18 cellular contexts compared by ENCODE assay signal in genomic region chr21:43375827-43376795, GRCh38. TPM values are rescaled to one million over a fixed set of nuclear protein-coding genes. Genes with fewer than 3 reads are reported as not detected.
DNase-seq lines count a peak whose midpoint lies in the region; ATAC-seq, FAIRE-seq and TF ChIP-seq lines count a peak whose summit lies in the region.
"Had no signal": no experiment of that assay in that cellular context is flagged by ENCODE, and none has a peak within 500 bp of the region (broad histone marks: within the 10 kb centered on the region; RNA-seq: fewer than 3 reads in every experiment).

No MANE protein-coding gene starts in this region.

- no peaks in the 10 kb centered on the region for H3K9me2 ChIP-seq in GM23338 (ENCODE audit: insufficient read depth)

- H3K9me3 Mint-ChIP-seq in activated naive CD8-positive, alpha-beta T cell (ENCODE audit: low read depth), result no peaks in the 10 kb centered on the region
- H3K9me3 Mint-ChIP-seq in activated naive CD8-positive, alpha-beta T cell treated with anti-CD3 and anti-CD28 coated beads, Interleukin-2, amount 50 U/mL, for 24 hours, result no peaks in the 10 kb centered on the region
- H3K9me3 Mint-ChIP-seq in GM23338 (no peaks in the 10 kb centered on the region), neural progenitor cell (no peaks in the 10 kb centered on the region)
- H3K9me3 Mint-ChIP-seq: CD8-positive, alpha-beta memory T cell had no signal

- no peak overlapping the region for H3K9ac ChIP-seq in H1 (replicated peaks in 1 of 4; ENCODE audit: extremely low read depth in 1 of 4, low read depth in 3 of 4, low read length in 3 of 4)
- H3K9ac ChIP-seq in neural progenitor cell, result no peak overlapping the region

- no peak for DNase-seq in activated naive CD8-positive, alpha-beta T cell treated with anti-CD3 and anti-CD28 coated beads, Interleukin-2, amount 50 U/mL, for 24 hours
- DNase-seq in GM23338 (ENCODE audit: low spot score) (no peak), H1 (ENCODE audit: low read depth in 1 of 2, low spot score in 2 of 2) (no peak), neural progenitor cell (ENCODE audit: low spot score) (no peak), mucosa of descending colon (no peak), GM12891 (ENCODE audit: insufficient read length, low spot score) (no peak), NCI-H2171 treated with DMSO at 0.1 percent for 48 hours (lab: John Stamatoyannopoulos, UW) (no peak)
- DNase-seq: 8988T; CD8-positive, alpha-beta memory T cell; DMS79; HCEC 1CT; KG1; NCI-H1436; NCI-H2029 treated with DMSO at 0.1 percent for 48 hours; NCI-H510A; NCI-H774 had no signal

- H4K20me1 ChIP-seq in GM23338 (replicated peaks; ENCODE audit: insufficient read depth), result no peaks in the 10 kb centered on the region
- no peaks in the 10 kb centered on the region for H4K20me1 ChIP-seq in H1 (replicated peaks in 1 of 2; ENCODE audit: control insufficient read depth in 1 of 2, insufficient read depth in 2 of 2, low read length in 2 of 2)
- no peaks in the 10 kb centered on the region for H4K20me1 ChIP-seq in neural progenitor cell (ENCODE audit: low read depth)

- H3K23ac ChIP-seq in H1 (ENCODE audit: insufficient read length), result no peak overlapping the region

- no peaks in the 10 kb centered on the region for H3K27me3 Mint-ChIP-seq in activated naive CD8-positive, alpha-beta T cell
- no peaks in the 10 kb centered on the region for H3K27me3 Mint-ChIP-seq in activated naive CD8-positive, alpha-beta T cell treated with anti-CD3 and anti-CD28 coated beads, Interleukin-2, amount 50 U/mL, for 24 hours
- peaks cover 8% of the 10 kb centered on the region for H3K27me3 Mint-ChIP-seq in GM23338 (ENCODE audit: insufficient read depth, low read depth, poor library complexity)
- no peaks in the 10 kb centered on the region for H3K27me3 Mint-ChIP-seq in neural progenitor cell (ENCODE audit: insufficient read depth, low read depth)
- H3K27me3 Mint-ChIP-seq: CD8-positive, alpha-beta memory T cell had no signal

- no peak overlapping the region; the same call in 1 of the 2 replicates for H2BK5ac ChIP-seq in H1 (ENCODE audit: low read depth, low read length)

- TF ChIP-seq CTCF in GM23338 (conservative IDR thresholded peaks at IDR 0.05; ENCODE audit: low read depth in 2 of 2) (no peak), H1 (IDR thresholded peaks at IDR 0.05; ENCODE audit: control extremely low read depth in 1 of 3, insufficient read depth in 1 of 3, low read depth in 1 of 3, low read length in 3 of 3) (no peak), neural progenitor cell (IDR thresholded peaks at IDR 0.05) (no peak), mucosa of descending colon (IDR thresholded peaks at IDR 0.05) (no peak)

- intact Hi-C loops in mucosa of descending colon (cut with DNase I, micrococcal nuclease), result no loop called here

- H3K79me1 ChIP-seq in H1 (ENCODE audit: low read depth, low read length), result no peaks in the 10 kb centered on the region

- no peak overlapping the region for H4K5ac ChIP-seq in H1 (ENCODE audit: insufficient read length, low read depth, low read length)

- no peak overlapping the region for H2AFZ ChIP-seq in GM23338
- no peak overlapping the region for H2AFZ ChIP-seq in H1 (ENCODE audit: low read length)
- no peak overlapping the region for H2AFZ ChIP-seq in neural progenitor cell (replicated peaks)

- no peak overlapping the region for H2BK12ac ChIP-seq in H1 (ENCODE audit: low read depth, low read length)

- no peak overlapping the region for H3K14ac ChIP-seq in H1 (ENCODE audit: insufficient read length)

- H3K4me1 ChIP-seq in GM23338 (ENCODE audit: insufficient read depth), result no peaks in the 10 kb centered on the region
- H3K4me1 ChIP-seq in H1 (replicated peaks in 1 of 4; ENCODE audit: control insufficient read depth in 3 of 4, insufficient read depth in 4 of 4, low read length in 3 of 4), result peaks cover 0 to 2% (median 0%) of the 10 kb centered on the region in 4 experiments; a peak in 5 of 7 replicates
- no peaks in the 10 kb centered on the region for H3K4me1 ChIP-seq in neural progenitor cell
- no peaks in the 10 kb centered on the region for H3K4me1 ChIP-seq in mucosa of descending colon (ENCODE audit: low read depth)

- TF ChIP-seq POLR2A in H1 (IDR thresholded peaks at IDR 0.05; ENCODE audit: control extremely low read depth in 1 of 2, low read depth in 2 of 2, low read length in 2 of 2), result no peak
- no peak for TF ChIP-seq POLR2A in GM12891 (IDR thresholded peaks at IDR 0.05; ENCODE audit: low read depth, low read length)

- H3K4ac ChIP-seq in H1 (replicated peaks; ENCODE audit: insufficient read length, low read depth, low read length), result no peak overlapping the region

- H3K27me3 ChIP-seq in GM23338 (ENCODE audit: insufficient read depth), result no peaks in the 10 kb centered on the region
- H3K27me3 ChIP-seq in H1 (replicated peaks in 1 of 4; ENCODE audit: control insufficient read depth in 3 of 4, extremely low read depth in 1 of 4, insufficient read depth in 3 of 4, low read length in 3 of 4), result no peaks in the 10 kb centered on the region
- H3K27me3 ChIP-seq in neural progenitor cell, result no peaks in the 10 kb centered on the region

- H3K4me3 ChIP-seq in GM23338 (no peak overlapping the region), H1 (ENCODE audit: extremely low read depth in 1 of 4, insufficient read depth in 2 of 4, low read depth in 3 of 4, low read length in 4 of 4) (no peak overlapping the region), neural progenitor cell (no peak overlapping the region), mucosa of descending colon (no peak overlapping the region)

- no peak overlapping the region for H4K91ac ChIP-seq in H1 (replicated peaks; ENCODE audit: insufficient read length, low read length)

- H3K9me3 ChIP-seq in H1 (ENCODE audit: insufficient read depth in 2 of 2, low read depth in 1 of 2, low read length in 1 of 2) (no peaks in the 10 kb centered on the region), neural progenitor cell (ENCODE audit: low read depth) (no peaks in the 10 kb centered on the region), mucosa of descending colon (no peaks in the 10 kb centered on the region)

- peak overlapping the region; percentile 41 for H3K27ac Mint-ChIP-seq in activated naive CD8-positive, alpha-beta T cell
- no peak overlapping the region for H3K27ac Mint-ChIP-seq in activated naive CD8-positive, alpha-beta T cell treated with anti-CD3 and anti-CD28 coated beads, Interleukin-2, amount 50 U/mL, for 24 hours
- H3K27ac Mint-ChIP-seq in GM23338 (peak overlapping the region; percentile 59; the same call in 1 of the 2 replicates), neural progenitor cell (peak overlapping the region; percentile 66)

- no peak overlapping the region; the same call in 1 of the 2 replicates for H2AK5ac ChIP-seq in H1 (ENCODE audit: low read depth, low read length)

- TF ChIP-seq RAD21 in H1 (IDR thresholded peaks at IDR 0.05 in 1 of 2, conservative IDR thresholded peaks at IDR 0.05 in 1 of 2; ENCODE audit: low read depth in 2 of 2, low read length in 2 of 2), result no peak

- CTCF ChIA-PET in H1 (lab: Charles Lee; ENCODE audit: partially characterized antibody), result interaction anchor here (0.6 to 1.1 kb wide), 3 partner anchors 19 to 64 kb away, joined by 3 read pairs; no protein-coding TSS in a partner anchor

- H2BK15ac ChIP-seq in H1 (ENCODE audit: low read length), result 0 out of 2 replicates have a peak overlapping the region, but pooled peaks have one; percentile 29

- POLR2A ChIA-PET in H1 (lab: Charles Lee; ENCODE audit: partially characterized antibody), result no interaction called here

- H3K23me2 ChIP-seq in H1 (ENCODE audit: low read depth, low read length), result no peaks in the 10 kb centered on the region

- 88% methylated on average over 20 of the region's 28 CpGs; no CpG with 5 or more reads in 1 of the 2 experiments for WGBS in H1 (ENCODE audit: extremely low coverage in 1 of 2, insufficient coverage in 1 of 2, insufficient read length in 1 of 2, insufficient replicate concordance in 2 of 2, low coverage in 1 of 2, low lambda C conversion rate in 2 of 2, missing lambda C conversion rate in 1 of 2), 2 experiments

- H2BK120ac ChIP-seq in H1 (replicated peaks; ENCODE audit: low read depth, low read length), result no peak overlapping the region

- H3K4me1 Mint-ChIP-seq in activated naive CD8-positive, alpha-beta T cell (ENCODE audit: low read depth), result no peaks in the 10 kb centered on the region
- H3K4me1 Mint-ChIP-seq in activated naive CD8-positive, alpha-beta T cell treated with anti-CD3 and anti-CD28 coated beads, Interleukin-2, amount 50 U/mL, for 24 hours, result no peaks in the 10 kb centered on the region
- peaks cover 6% of the 10 kb centered on the region; the same call in 2 of the 3 replicates for H3K4me1 Mint-ChIP-seq in GM23338
- peaks cover 5% of the 10 kb centered on the region for H3K4me1 Mint-ChIP-seq in neural progenitor cell
- H3K4me1 Mint-ChIP-seq: CD8-positive, alpha-beta memory T cell had no signal

- no peak overlapping the region for H2BK20ac ChIP-seq in H1 (ENCODE audit: low read length)

- no peak overlapping the region for H3K56ac ChIP-seq in H1 (replicated peaks; ENCODE audit: insufficient read length, low read depth, low read length)

- H3F3A ChIP-seq in GM23338 (replicated peaks; ENCODE audit: low read depth) (no peaks in the 10 kb centered on the region), neural progenitor cell (ENCODE audit: low read depth) (no peaks in the 10 kb centered on the region)

- H3K27ac ChIP-seq in GM23338 (ENCODE audit: low read depth) (no peak overlapping the region), H1 (ENCODE audit: low read depth, low read length) (no peak overlapping the region), neural progenitor cell (no peak overlapping the region)

- H3K4me3 Mint-ChIP-seq in activated naive CD8-positive, alpha-beta T cell, result no peak overlapping the region
- no peak overlapping the region for H3K4me3 Mint-ChIP-seq in activated naive CD8-positive, alpha-beta T cell treated with anti-CD3 and anti-CD28 coated beads, Interleukin-2, amount 50 U/mL, for 24 hours
- no peak overlapping the region for H3K4me3 Mint-ChIP-seq in GM23338
- H3K4me3 Mint-ChIP-seq in neural progenitor cell, result no peak overlapping the region
- H3K4me3 Mint-ChIP-seq: CD8-positive, alpha-beta memory T cell had no signal

- no peak overlapping the region; the same call in 1 of the 2 replicates for H3K18ac ChIP-seq in H1 (ENCODE audit: extremely low read depth, low read length)

- H3K79me2 ChIP-seq in GM23338 (replicated peaks; ENCODE audit: insufficient read depth) (no peaks in the 10 kb centered on the region), H1 (ENCODE audit: control insufficient read depth in 1 of 2, insufficient read depth in 2 of 2, low read length in 2 of 2) (no peaks in the 10 kb centered on the region), neural progenitor cell (ENCODE audit: low read depth) (no peaks in the 10 kb centered on the region)

- H3K36me3 Mint-ChIP-seq in activated naive CD8-positive, alpha-beta T cell, result no peaks in the 10 kb centered on the region
- no peaks in the 10 kb centered on the region for H3K36me3 Mint-ChIP-seq in activated naive CD8-positive, alpha-beta T cell treated with anti-CD3 and anti-CD28 coated beads, Interleukin-2, amount 50 U/mL, for 24 hours (ENCODE audit: low read depth)
- H3K36me3 Mint-ChIP-seq in GM23338 (ENCODE audit: low read depth) (no peaks in the 10 kb centered on the region), neural progenitor cell (no peaks in the 10 kb centered on the region)
- H3K36me3 Mint-ChIP-seq: CD8-positive, alpha-beta memory T cell had no signal

- TF ChIP-seq EP300 in H1 (IDR thresholded peaks at IDR 0.05; ENCODE audit: borderline replicate concordance in 1 of 2, low read depth in 2 of 2, low read length in 2 of 2), result no peak

- H3K36me3 ChIP-seq in GM23338 (ENCODE audit: insufficient read depth), result no peaks in the 10 kb centered on the region
- H3K36me3 ChIP-seq in H1 (ENCODE audit: control insufficient read depth in 2 of 4, insufficient read depth in 4 of 4, low read length in 3 of 4), result no peaks in the 10 kb centered on the region
- H3K36me3 ChIP-seq in neural progenitor cell, result no peaks in the 10 kb centered on the region
- H3K36me3 ChIP-seq in mucosa of descending colon (ENCODE audit: low read depth), result no peaks in the 10 kb centered on the region

- FAIRE-seq in H1 (lab: Jason Lieb, UNC) (no peak), GM12891 (lab: Jason Lieb, UNC) (no peak)
- FAIRE-seq: D721Med had no signal

- peak overlapping the region; percentile 57; the same call in 1 of the 2 replicates for H4K8ac ChIP-seq in H1 (ENCODE audit: extremely low read depth, insufficient read depth, low read length)

- no peak for ATAC-seq in activated naive CD8-positive, alpha-beta T cell treated with anti-CD3 and anti-CD28 coated beads, Interleukin-2, amount 50 U/mL, for 24 hours
- ATAC-seq in GM23338, result peak; percentile 73
- ATAC-seq in mucosa of descending colon, result no peak

- H3K4me2 ChIP-seq in GM23338 (no peak overlapping the region), H1 (ENCODE audit: insufficient read depth in 1 of 2, low read depth in 2 of 2, low read length in 2 of 2) (no peak overlapping the region), neural progenitor cell (no peak overlapping the region)

RNA-seq across cellular contexts. Expression of gene SIK1, which starts 50.8 kb away (rescaled TPM):
- 1.1 and 13.8 TPM in 2 replicates for total RNA-seq in GM23338 (2014; rRNA removed; shearing (Covaris generic))
- 0.14 and 0.31 TPM in 2 replicates for polyA plus RNA-seq in GM23338 (2016; fragmentation: Nextera tagmentation; extraction: Ambion mirVana)
- 5.5 and 6.7 TPM in 2 replicates for total RNA-seq in H1 (2021; fragmentation: NEBNext Ultra II Directional; extraction: Animal tissue kit (Norgen Biotek cat#: 25700))
- polyA plus RNA-seq in H1 (2011; rRNA removed), result 1.4 and 1.5 TPM in 2 replicates
- polyA plus RNA-seq in H1 (2011; cell fraction: cytosol; rRNA removed), result 1.2 TPM
- 2.1 TPM for polyA plus RNA-seq in H1 (2011; cell fraction: nucleus; rRNA removed)
- polyA plus RNA-seq in H1 (2012, experiment 1 of 2), result 1.4 to 2.5 TPM (median 2.1 TPM) in 4 replicates
- polyA plus RNA-seq in H1 (2012, experiment 2 of 2), result 1.8 TPM
- 2.0 TPM for polyA plus RNA-seq in H1 (2013, experiment 1 of 2)
- polyA plus RNA-seq in H1 (2013, experiment 2 of 2), result 2.0 TPM
- polyA minus RNA-seq in H1 (2011; rRNA and poly(A)+ RNA removed), result 0.50 and 0.51 TPM in 2 replicates
- 14.0 TPM for polyA minus RNA-seq in H1 (2011; cell fraction: cytosol; rRNA and poly(A)+ RNA removed)
- polyA minus RNA-seq in H1 (2011; cell fraction: nucleus; rRNA and poly(A)+ RNA removed), result 3.4 TPM
- total RNA-seq in neural progenitor cell (ENCODE audit: low replicate concordance), result 0.37 and 0.65 TPM in 2 replicates
- total RNA-seq in mucosa of descending colon, result 10 to 100 TPM in 1 of 3 donors, 1 to 10 TPM in 2; 5.5 to 40.5 (median 7.9) TPM
- polyA plus RNA-seq in GM12891 (2012; ENCODE audit: low read depth, missing spikeins), result 1.5 TPM
